Comparison of ENCODE assay signal across 24 cellular contexts in the genomic region with DNA sequence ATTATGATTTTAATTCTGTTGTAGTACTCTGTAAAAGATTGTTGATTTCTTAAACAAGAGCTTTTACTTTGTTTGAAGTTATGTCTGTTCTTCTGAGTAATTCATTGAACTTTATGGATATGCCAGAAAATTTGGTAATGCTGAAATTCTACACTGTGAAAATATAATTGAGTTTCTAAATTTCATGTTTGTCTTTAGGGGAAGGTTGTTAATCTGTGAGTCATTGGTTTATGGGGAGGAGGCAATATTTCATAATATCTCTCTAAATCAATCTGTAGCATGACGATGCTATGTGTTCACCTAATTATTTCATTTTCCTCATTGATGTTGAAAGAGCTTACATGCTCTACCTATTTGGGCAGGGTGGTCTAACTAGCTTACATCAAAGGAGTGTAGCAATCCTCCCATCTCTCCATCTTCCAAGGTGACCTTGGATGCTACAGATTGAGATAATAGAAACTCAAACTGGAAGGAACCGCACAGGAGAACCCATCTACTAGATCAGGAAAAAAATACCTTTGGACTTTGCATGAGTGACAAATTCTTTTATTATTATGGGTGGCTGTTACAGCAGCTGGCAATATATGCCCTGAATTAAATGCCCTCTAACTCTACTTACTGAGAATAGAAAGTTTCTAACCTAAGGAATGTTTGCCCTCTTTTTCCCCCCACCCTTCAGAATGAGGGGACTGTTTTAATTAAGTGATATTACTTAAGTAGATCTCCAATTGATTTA. TPM values are rescaled to one million over a fixed set of nuclear protein-coding genes. Genes with fewer than 3 reads are reported as not detected.
DNase-seq lines count a peak whose midpoint lies in the region; ATAC-seq and TF ChIP-seq lines count a peak whose summit lies in the region.
"Had no signal": no experiment of that assay in that cellular context is flagged by ENCODE, and none has a peak within 500 bp of the region (broad histone marks: within the 10 kb centered on the region; RNA-seq: fewer than 3 reads in every experiment).

No MANE protein-coding gene starts in this region.

- TF ChIP-seq CTCF in foreskin fibroblast (IDR thresholded peaks at IDR 0.05; ENCODE audit: low read depth, low read length), result no peak

- H3K4me3 Mint-ChIP-seq in activated CD4-positive, alpha-beta memory T cell treated with anti-CD3 and anti-CD28 coated beads for 36 hours, result no peak overlapping the region
- H3K4me3 Mint-ChIP-seq in effector memory CD8-positive, alpha-beta T cell, result no peak overlapping the region
- H3K4me3 Mint-ChIP-seq: activated CD4-positive, alpha-beta T cell treated with anti-CD3 and anti-CD28 coated beads for 36 hours; CD4-positive, alpha-beta T cell; stimulated activated memory B cell treated with anti-CD40 and anti-IgM and Interleukin-4, amounts not matched to agents 10 μg/mL and 1 μg/mL and 100 μg/mL, for 72 hours had no signal

- peaks cover 28% of the 10 kb centered on the region for H3K4me1 Mint-ChIP-seq in activated CD4-positive, alpha-beta memory T cell treated with anti-CD3 and anti-CD28 coated beads for 36 hours (ENCODE audit: low read depth)
- H3K4me1 Mint-ChIP-seq in effector memory CD8-positive, alpha-beta T cell (ENCODE audit: low read depth in 2 of 2), result peaks cover 6 to 21% of the 10 kb centered on the region in 2 donors

- CTCF ChIA-PET in activated CD4-positive, alpha-beta memory T cell treated with anti-CD3 and anti-CD28 coated beads for 36 hours (lab: Charles Lee), result no interaction called here

- POLR2A ChIA-PET in activated CD4-positive, alpha-beta memory T cell treated with anti-CD3 and anti-CD28 coated beads for 36 hours (lab: Charles Lee), result no interaction called here

- H3K9me3 Mint-ChIP-seq in activated CD4-positive, alpha-beta memory T cell treated with anti-CD3 and anti-CD28 coated beads for 36 hours, result no peaks in the 10 kb centered on the region
- no peaks in the 10 kb centered on the region for H3K9me3 Mint-ChIP-seq in effector memory CD8-positive, alpha-beta T cell
- H3K9me3 Mint-ChIP-seq: CD4-positive, alpha-beta T cell; naive B cell; stimulated activated memory B cell treated with anti-CD40 and anti-IgM and Interleukin-4, amounts not matched to agents 10 μg/mL and 1 μg/mL and 100 μg/mL, for 72 hours had no signal

- DNase-seq in AG08395 (ENCODE audit: low spot score), result peak; percentile 6
- peak; percentile 42 for DNase-seq in HS-5 (ENCODE audit: low read depth)
- DNase-seq in amniotic epithelial cell (ENCODE audit: low read depth), result peak; percentile 27
- DNase-seq in foreskin fibroblast, result peak; percentile 35 to 62
- no peak for DNase-seq in HuH-7.5 (ENCODE audit: low spot score)
- no peak for DNase-seq in activated CD4-positive, alpha-beta memory T cell treated with anti-CD3 and anti-CD28 coated beads for 36 hours
- no peak for DNase-seq in effector memory CD8-positive, alpha-beta T cell
- DNase-seq: activated CD4-positive, alpha-beta T cell treated with anti-CD3 and anti-CD28 coated beads for 36 hours; activated naive CD4-positive, alpha-beta T cell treated with anti-CD3 and anti-CD28 coated beads, Interleukin-2, amount 50 U/mL, for 16 hours; CD4-positive, alpha-beta T cell; colonic mucosa; gastrocnemius medialis; H7; kidney; naive B cell; NCI-H146; NCI-H526; pancreas; right lobe of liver; SIG-M5; T-helper 1 cell had no signal

- H3K27me3 Mint-ChIP-seq in activated CD4-positive, alpha-beta memory T cell treated with anti-CD3 and anti-CD28 coated beads for 36 hours, result peaks cover 3% of the 10 kb centered on the region
- H3K27me3 Mint-ChIP-seq in effector memory CD8-positive, alpha-beta T cell, result no peaks in the 10 kb centered on the region
- H3K27me3 Mint-ChIP-seq: naive B cell; stimulated activated memory B cell treated with anti-CD40 and anti-IgM and Interleukin-4, amounts not matched to agents 10 μg/mL and 1 μg/mL and 100 μg/mL, for 72 hours had no signal

- no peaks in the 10 kb centered on the region for H3K36me3 Mint-ChIP-seq in activated CD4-positive, alpha-beta memory T cell treated with anti-CD3 and anti-CD28 coated beads for 36 hours
- H3K36me3 Mint-ChIP-seq in effector memory CD8-positive, alpha-beta T cell (ENCODE audit: insufficient read depth), result no peaks in the 10 kb centered on the region
- H3K36me3 Mint-ChIP-seq: naive B cell; stimulated activated memory B cell treated with anti-CD40 and anti-IgM and Interleukin-4, amounts not matched to agents 10 μg/mL and 1 μg/mL and 100 μg/mL, for 72 hours had no signal

- ATAC-seq in effector memory CD8-positive, alpha-beta T cell (replicated peaks), result no peak
- ATAC-seq in GM21390 (IDR thresholded peaks at IDR 0.05; ENCODE audit: unreplicated experiment), result no peak
- ATAC-seq: activated CD4-positive, alpha-beta T cell treated with anti-CD3 and anti-CD28 coated beads for 36 hours; gastrocnemius medialis; pancreas; right lobe of liver; stimulated activated memory B cell treated with anti-CD40 and anti-IgM and Interleukin-4, amounts not matched to agents 10 μg/mL and 1 μg/mL and 100 μg/mL, for 72 hours had no signal

- H3K27ac Mint-ChIP-seq in activated CD4-positive, alpha-beta memory T cell treated with anti-CD3 and anti-CD28 coated beads for 36 hours, result no peak overlapping the region
- no peak overlapping the region for H3K27ac Mint-ChIP-seq in effector memory CD8-positive, alpha-beta T cell
- H3K27ac Mint-ChIP-seq: activated CD4-positive, alpha-beta T cell treated with anti-CD3 and anti-CD28 coated beads for 36 hours; CD4-positive, alpha-beta T cell; stimulated activated memory B cell treated with anti-CD40 and anti-IgM and Interleukin-4, amounts not matched to agents 10 μg/mL and 1 μg/mL and 100 μg/mL, for 72 hours had no signal

- H3K4me3 ChIP-seq in foreskin fibroblast (ENCODE audit: low read depth in 1 of 2, low read length in 2 of 2), result no peak overlapping the region
- H3K4me3 ChIP-seq: colonic mucosa, gastrocnemius medialis, pancreas, right lobe of liver, thoracic aorta had no signal

- intact Hi-C loops in activated CD4-positive, alpha-beta memory T cell treated with anti-CD3 and anti-CD28 coated beads for 36 hours (cut with micrococcal nuclease), result loop anchor here (10.0 kb wide), 2 partner anchors 814 to 1304 kb away; a partner anchor contains a TSS

RNA-seq across cellular contexts. Expression of a gene that starts 8.4 kb away (rescaled TPM):
- 10 to 100 TPM; 18.6 to 19.8 TPM for total RNA-seq in activated CD4-positive, alpha-beta memory T cell treated with anti-CD3 and anti-CD28 coated beads for 36 hours

Comparison
In these comparisons a context has a peak if more than half of its experiments do, and no peak if none do; other contexts are left out.
1. DNase-seq: peak in AG08395 (single experiment), HS-5 (single experiment), amniotic epithelial cell (single experiment) and foreskin fibroblast (2 of 2); none in HuH-7.5 (single experiment), activated CD4-positive, alpha-beta memory T cell treated with anti-CD3 and anti-CD28 coated beads for 36 hours (single experiment) and effector memory CD8-positive, alpha-beta T cell (0 of 3).